Comparison of ENCODE assay signal across 10 cellular contexts in genomic region chr20:45433316-45433715, GRCh38. TPM values are rescaled to one million over a fixed set of nuclear protein-coding genes. Genes with fewer than 3 reads are reported as not detected.
DNase-seq lines count a peak whose midpoint lies in the region; FAIRE-seq and TF ChIP-seq lines count a peak whose summit lies in the region.
"Had no signal": no experiment of that assay in that cellular context is flagged by ENCODE, and none has a peak within 500 bp of the region (broad histone marks: within the 10 kb centered on the region; RNA-seq: fewer than 3 reads in every experiment).

No MANE protein-coding gene starts in this region.

- no peaks in the 10 kb centered on the region for H3K9me3 ChIP-seq in BLaER1 treated with 17β-estradiol and CSF1 and Interleukin-3, amounts not matched to agents 10 nM and 100 nM (replicated peaks in 1 of 11)
- no peaks in the 10 kb centered on the region for H3K9me3 ChIP-seq in OCI-LY3 (ENCODE audit: insufficient read depth, low read length)
- no peaks in the 10 kb centered on the region for H3K9me3 ChIP-seq in small intestine (ENCODE audit: control insufficient read depth, low read depth)

- no peak overlapping the region for H3K27ac Mint-ChIP-seq in activated T-cell treated with anti-CD3 and anti-CD28 coated beads, Interleukin-2, amount 50 U/mL, for 24 hours

- no peaks in the 10 kb centered on the region for H4K20me1 ChIP-seq in BLaER1 treated with 17β-estradiol and CSF1 and Interleukin-3, amounts not matched to agents 10 nM and 100 nM
- no peaks in the 10 kb centered on the region for H4K20me1 ChIP-seq in OCI-LY3 (ENCODE audit: insufficient read depth, low read length)

- FAIRE-seq in small intestine (lab: Jason Lieb, UNC), result no peak

- DNase-seq in fibroblast of mammary gland (ENCODE audit: low read depth) (peak; percentile 63), occipital lobe (lab: John Stamatoyannopoulos, UW) (peak; percentile 82), small intestine (no peak), DMS114 treated with DMSO at 0.1 percent for 48 hours (lab: John Stamatoyannopoulos, UW; ENCODE audit: unreplicated experiment) (no peak), DMS153 treated with DMSO at 0.1 percent for 48 hours (lab: John Stamatoyannopoulos, UW; ENCODE audit: unreplicated experiment) (no peak)
- no peak for DNase-seq in activated T-cell treated with anti-CD3 and anti-CD28 coated beads, Interleukin-2, amount 50 U/mL, for 24 hours
- DNase-seq: DMS79 had no signal

- H3K27ac ChIP-seq in BLaER1 treated with 17β-estradiol and CSF1 and Interleukin-3, amounts not matched to agents 10 nM and 100 nM, result peak overlapping the region in 5 of 11 experiments; percentile 42 to 74 (median 62); a peak in 7 of 22 replicates
- H3K27ac ChIP-seq in OCI-LY3 (ENCODE audit: low read length) (peak overlapping the region; percentile 5; the same call in 1 of the 2 replicates), small intestine (ENCODE audit: low read depth in 1 of 2, low read length in 1 of 2) (no peak overlapping the region)
- H3K27ac ChIP-seq: KMS-11 had no signal

- H2AFZ ChIP-seq in OCI-LY3 (ENCODE audit: low read depth, low read length), result no peak overlapping the region

- H3K27me3 Mint-ChIP-seq in activated T-cell treated with anti-CD3 and anti-CD28 coated beads, Interleukin-2, amount 50 U/mL, for 24 hours, result no peaks in the 10 kb centered on the region

- H3K4me2 ChIP-seq in BLaER1 treated with 17β-estradiol and CSF1 and Interleukin-3, amounts not matched to agents 10 nM and 100 nM, result peak overlapping the region in 8 of 11 experiments; percentile 65 to 81 (median 70); a peak in 13 of 22 replicates
- no peak overlapping the region; the same call in 1 of the 2 replicates for H3K4me2 ChIP-seq in OCI-LY3 (ENCODE audit: low read length)
- H3K4me2 ChIP-seq: KMS-11 had no signal

- H3K4me3 Mint-ChIP-seq in activated T-cell treated with anti-CD3 and anti-CD28 coated beads, Interleukin-2, amount 50 U/mL, for 24 hours, result no peak overlapping the region

- peaks cover 0 to 19% (median 0%) of the 10 kb centered on the region in 11 experiments; a peak in 7 of 22 replicates for H3K36me3 ChIP-seq in BLaER1 treated with 17β-estradiol and CSF1 and Interleukin-3, amounts not matched to agents 10 nM and 100 nM
- H3K36me3 ChIP-seq in OCI-LY3 (replicated peaks; ENCODE audit: low read depth, low read length) (peaks cover 15% of the 10 kb centered on the region), small intestine (ENCODE audit: control insufficient read depth in 2 of 2, insufficient read depth in 2 of 2, low read length in 2 of 2) (peaks cover 0 to 2% of the 10 kb centered on the region in 2 donors)

- H3K4me1 Mint-ChIP-seq in activated T-cell treated with anti-CD3 and anti-CD28 coated beads, Interleukin-2, amount 50 U/mL, for 24 hours (ENCODE audit: low read depth), result peaks cover 21% of the 10 kb centered on the region

- no peak for TF ChIP-seq CTCF in OCI-LY3 (IDR thresholded peaks at IDR 0.05; ENCODE audit: low read depth, low read length)
- no peak for TF ChIP-seq CTCF in fibroblast of mammary gland (conservative IDR thresholded peaks at IDR 0.05; ENCODE audit: control insufficient read depth, insufficient read depth, low read depth, low read length)

- 0 out of 22 replicates have a peak overlapping the region, but pooled peaks of 1 of the 11 experiments have one; percentile 1 for H3K9ac ChIP-seq in BLaER1 treated with 17β-estradiol and CSF1 and Interleukin-3, amounts not matched to agents 10 nM and 100 nM
- no peak overlapping the region for H3K9ac ChIP-seq in OCI-LY3 (ENCODE audit: low read length)
- H3K9ac ChIP-seq: KMS-11 had no signal

- 59 to 85% (median 78%) methylated on average over 3 of the region's 3 CpGs for WGBS in small intestine, 3 donors

- peaks cover 40% of the 10 kb centered on the region for H3K36me3 Mint-ChIP-seq in activated T-cell treated with anti-CD3 and anti-CD28 coated beads, Interleukin-2, amount 50 U/mL, for 24 hours (ENCODE audit: low read depth)

- H3K79me2 ChIP-seq in OCI-LY3 (ENCODE audit: low read length), result no peaks in the 10 kb centered on the region

- no peak overlapping the region for H3K4me3 ChIP-seq in BLaER1 treated with 17β-estradiol and CSF1 and Interleukin-3, amounts not matched to agents 10 nM and 100 nM
- H3K4me3 ChIP-seq in OCI-LY3 (ENCODE audit: low read length) (no peak overlapping the region), fibroblast of mammary gland (ENCODE audit: control insufficient read depth, low read depth, low read length) (no peak overlapping the region), small intestine (ENCODE audit: low read depth in 1 of 2, low read length in 2 of 2) (no peak overlapping the region)

- peaks cover 12 to 43% (median 30%) of the 10 kb centered on the region in 10 experiments for H3K4me1 ChIP-seq in BLaER1 treated with 17β-estradiol and CSF1 and Interleukin-3, amounts not matched to agents 10 nM and 100 nM
- peaks cover 48% of the 10 kb centered on the region for H3K4me1 ChIP-seq in OCI-LY3 (ENCODE audit: low read length)
- no peaks in the 10 kb centered on the region for H3K4me1 ChIP-seq in small intestine (ENCODE audit: control insufficient read depth in 2 of 2, insufficient read depth in 1 of 2, low read depth in 1 of 2, low read length in 1 of 2)

- H3K27me3 ChIP-seq in BLaER1 treated with 17β-estradiol and CSF1 and Interleukin-3, amounts not matched to agents 10 nM and 100 nM, result no peaks in the 10 kb centered on the region
- H3K27me3 ChIP-seq in OCI-LY3 (ENCODE audit: low read depth, low read length) (peaks cover 8% of the 10 kb centered on the region; the same call in 1 of the 2 replicates), small intestine (ENCODE audit: control insufficient read depth in 2 of 2, insufficient read depth in 2 of 2, low read length in 2 of 2) (no peaks in the 10 kb centered on the region)

- no peaks in the 10 kb centered on the region for H3K9me3 Mint-ChIP-seq in activated T-cell treated with anti-CD3 and anti-CD28 coated beads, Interleukin-2, amount 50 U/mL, for 24 hours

RNA-seq across cellular contexts. Expression of gene PIGT, which starts 17.4 kb away (rescaled TPM):
- 12.0 TPM for total RNA-seq in occipital lobe
- polyA plus RNA-seq in small intestine, result 10 to 100 TPM; 49.7 to 85.2 (median 51.0) TPM

RNA-seq across cellular contexts. Expression of gene DBNDD2, which starts 25.2 kb away (rescaled TPM):
- total RNA-seq in occipital lobe, result 5.9 TPM
- 100 to 1,000 TPM in 2 of 3 donors, 10 to 100 TPM in 1; 98.6 to 114 (median 104) TPM for polyA plus RNA-seq in small intestine

RNA-seq across cellular contexts. Expression of gene WFDC2, which starts 36.2 kb away (rescaled TPM):
- total RNA-seq in occipital lobe, result 3.4 TPM
- polyA plus RNA-seq in small intestine, result 1 to 10 TPM; 3.1 to 7.8 (median 4.6) TPM

RNA-seq across cellular contexts. Expression of gene TP53TG5, which starts 55.2 kb away (rescaled TPM):
- total RNA-seq in occipital lobe, result not detected
- under 1 TPM in 1 of 3 donors, not detected in 2; 0.19 TPM for polyA plus RNA-seq in small intestine

Comparison
In these comparisons a context has a peak if more than half of its experiments do, and no peak if none do; other contexts are left out.
1. DNase-seq: peak in fibroblast of mammary gland (single experiment) and occipital lobe (single experiment); none in small intestine (single experiment), DMS114 treated with DMSO at 0.1 percent for 48 hours (single experiment), DMS153 treated with DMSO at 0.1 percent for 48 hours (single experiment) and activated T-cell treated with anti-CD3 and anti-CD28 coated beads, Interleukin-2, amount 50 U/mL, for 24 hours (single experiment).